In genomic region chr6:157106487-157106886, GRCh38 we compare ENCODE assay signal across 9 cellular contexts.
A peak's percentile ranks its signal among the peaks of the same experiment; 100 is the strongest.
DNase-seq lines count a peak whose midpoint lies in the region; ATAC-seq and FAIRE-seq lines count a peak whose summit lies in the region.
"Had no signal": no experiment of that assay in that cellular context is flagged by ENCODE, and none has a peak within 500 bp of the region (broad histone marks: within the 10 kb centered on the region; RNA-seq: fewer than 3 reads in every experiment).

No MANE protein-coding gene starts in this region.

- ATAC-seq in GM18868 (IDR thresholded peaks at IDR 0.05; ENCODE audit: unreplicated experiment) (no peak), HG02973 (IDR thresholded peaks at IDR 0.05; ENCODE audit: unreplicated experiment) (no peak)

- DNase-seq in stimulated activated CD4-positive, alpha-beta T cell treated with anti-CD3 and anti-CD28 coated beads, Interleukin-1b, Interleukin-23, amount 100 ng/mL, for 48 hours, result peak; percentile 37
- no peak for DNase-seq in stimulated activated CD4-positive, alpha-beta T cell treated with anti-CD3 and anti-CD28 coated beads, Interleukin-2, amount 100 ng/mL, for 48 hours
- DNase-seq in SW 1271 (lab: John Stamatoyannopoulos, UW) (peak; percentile 11 to 52), glomerular visceral epithelial cell (ENCODE audit: extremely low spot score) (peak; percentile 62), urothelium cell line (ENCODE audit: low spot score) (peak; percentile 41), NCI-H345 treated with DMSO at 0.1 percent for 48 hours (lab: John Stamatoyannopoulos, UW; ENCODE audit: unreplicated experiment) (no peak)

- FAIRE-seq in urothelium cell line (lab: Jason Lieb, UNC), result no peak
- FAIRE-seq: TTC549 had no signal

Comparison
In these comparisons a context has a peak if more than half of its experiments do, and no peak if none do; other contexts are left out.
1. DNase-seq: peak in stimulated activated CD4-positive, alpha-beta T cell treated with anti-CD3 and anti-CD28 coated beads, Interleukin-1b, Interleukin-23, amount 100 ng/mL, for 48 hours (single experiment), SW 1271 (2 of 2), glomerular visceral epithelial cell (single experiment) and urothelium cell line (single experiment); none in stimulated activated CD4-positive, alpha-beta T cell treated with anti-CD3 and anti-CD28 coated beads, Interleukin-2, amount 100 ng/mL, for 48 hours (0 of 2) and NCI-H345 treated with DMSO at 0.1 percent for 48 hours (single experiment).